21 cellular contexts compared by ENCODE assay signal in the genomic region with DNA sequence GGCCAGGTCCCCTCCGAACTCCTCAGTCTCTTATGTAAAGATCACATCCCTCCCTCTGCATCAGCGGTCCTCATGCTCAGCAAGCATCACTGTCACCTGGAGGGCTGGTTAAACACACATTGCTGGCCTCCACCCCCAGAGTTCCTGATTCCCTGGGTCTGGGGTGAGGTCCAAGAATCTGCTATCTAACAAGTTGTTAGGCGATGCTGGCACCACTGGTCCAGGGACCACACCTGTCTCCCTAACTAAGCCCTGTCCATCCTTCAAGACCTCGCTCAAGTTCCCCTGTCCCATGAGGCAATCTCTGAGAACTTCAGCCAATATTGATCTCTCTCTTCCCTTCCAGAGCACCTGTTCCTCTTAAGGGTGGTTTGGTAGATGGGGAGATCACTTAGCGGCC. TPM values are rescaled to one million over a fixed set of nuclear protein-coding genes. Genes with fewer than 3 reads are reported as not detected.
DNase-seq lines count a peak whose midpoint lies in the region; ATAC-seq and TF ChIP-seq lines count a peak whose summit lies in the region.
"Had no signal": no experiment of that assay in that cellular context is flagged by ENCODE, and none has a peak within 500 bp of the region (broad histone marks: within the 10 kb centered on the region; RNA-seq: fewer than 3 reads in every experiment).

No MANE protein-coding gene starts in this region.

- H3F3A ChIP-seq in GM23248 (ENCODE audit: insufficient read depth): no peaks in the 10 kb centered on the region

- CTCF ChIA-PET in MCF 10A (lab: Yijun Ruan, JAX): no interaction called here
- CTCF ChIA-PET in mammary epithelial cell (lab: Charles Lee; ENCODE audit: low non-redundant PET): no interaction called here

- POLR2A ChIA-PET in MCF 10A (lab: Yijun Ruan, JAX): interaction anchor here (1.0 kb wide), 1 partner anchor 96 kb away, joined by 5 read pairs; a partner anchor contains a TSS

- H3K9me2 ChIP-seq in GM23248 (ENCODE audit: insufficient read depth): no peaks in the 10 kb centered on the region

- H3K4me2 ChIP-seq in mammary epithelial cell (ENCODE audit: insufficient read depth, low read depth, low read length) (no peak overlapping the region), GM23248 (ENCODE audit: unreplicated experiment) (no peak overlapping the region)

- peaks cover 35% of the 10 kb centered on the region for H3K4me1 Mint-ChIP-seq in MCF 10A (ENCODE audit: insufficient read depth, unreplicated experiment)
- H3K4me1 Mint-ChIP-seq: activated naive CD4-positive, alpha-beta T cell treated with anti-CD3 and anti-CD28 coated beads, Interleukin-2, amount 50 U/mL, for 24 hours; CD8-positive, alpha-beta memory T cell; immature natural killer cell had no signal

- H3K27ac ChIP-seq in mammary epithelial cell (ENCODE audit: insufficient read depth, low read depth, low read length) (no peak overlapping the region), body of pancreas (peak overlapping the region in 3 of 4 donors; percentile 79 to 92 (median 84)), lower lobe of right lung (peak overlapping the region; percentile 60), substantia nigra (ENCODE audit: low read depth, low read length, poor library complexity, severe bottlenecking) (peak overlapping the region; percentile 88), GM23248 (no peak overlapping the region)
- H3K27ac ChIP-seq: epithelial cell of prostate had no signal

- H3K79me2 ChIP-seq in mammary epithelial cell (ENCODE audit: insufficient read depth, low read length): no peaks in the 10 kb centered on the region
- H3K79me2 ChIP-seq in GM23248 (ENCODE audit: insufficient read depth): peaks cover 86% of the 10 kb centered on the region

- dilution Hi-C loops in mammary epithelial cell (cut with HindIII; ENCODE audit: low sequenced_read_pairs): no loop called here

- 96% methylated on average over 5 of the region's 5 CpGs for WGBS in mammary epithelial cell (ENCODE audit: low coverage, missing lambda C conversion rate)
- 71 to 84% methylated on average over 5 of the region's 5 CpGs for WGBS in body of pancreas, 2 donors
- 98 to 100% methylated on average over 5 of the region's 5 CpGs for WGBS in GM23248 (ENCODE audit: low coverage in 1 of 2, low lambda C conversion rate in 2 of 2, missing lambda C conversion rate in 2 of 2), 2 experiments

- DNase-seq in MCF 10A (ENCODE audit: unreplicated experiment) (no peak), mammary epithelial cell (no peak), body of pancreas (no peak), lower lobe of right lung (no peak), substantia nigra (lab: John Stamatoyannopoulos, UW) (no peak), GM23248 (no peak), AML-193 (lab: John Stamatoyannopoulos, UW) (no peak)
- DNase-seq: activated CD8-positive, alpha-beta memory T cell treated with anti-CD3 and anti-CD28 coated beads, Interleukin-2, amount 50 U/mL, for 4 hours; aorta; CD8-positive, alpha-beta memory T cell; hippocampal formation; immature natural killer cell; KG1; left lung; NCI-H748 treated with DMSO at 0.1 percent for 48 hours; stimulated activated CD8-positive, alpha-beta memory T cell treated with anti-CD3 and anti-CD28 coated beads, Interleukin-4, amount 100 ng/mL, for 48 hours; T-helper 9 cell had no signal

- in situ Hi-C loops in mammary epithelial cell (cut with MboI; ENCODE audit: low sequenced_read_pairs in 2 of 2) (no loop called here), GM23248 (cut with MboI) (no loop called here)

- no peak for TF ChIP-seq POLR2A in body of pancreas (IDR thresholded peaks at IDR 0.05)

- no peaks in the 10 kb centered on the region for H4K20me1 ChIP-seq in mammary epithelial cell (ENCODE audit: insufficient read depth, low read length)
- no peaks in the 10 kb centered on the region; the same call in 1 of the 2 replicates for H4K20me1 ChIP-seq in GM23248 (ENCODE audit: insufficient read depth)

- H3K4me3 ChIP-seq in mammary epithelial cell (replicated peaks in 1 of 3; ENCODE audit: insufficient read depth in 1 of 3, low read depth in 2 of 3, low read length in 3 of 3) (no peak overlapping the region), body of pancreas (no peak overlapping the region), lower lobe of right lung (no peak overlapping the region), GM23248 (no peak overlapping the region)
- H3K4me3 ChIP-seq: left lung had no signal

- intact Hi-C loops in MCF 10A (cut with micrococcal nuclease): no loop called here
- intact Hi-C loops in mammary epithelial cell (cut with micrococcal nuclease): no loop called here
- intact Hi-C loops in body of pancreas (cut with DNase I): no loop called here
- intact Hi-C loops in lower lobe of right lung (cut with DNase I): no loop called here

- peaks cover 13% of the 10 kb centered on the region for H3K4me1 ChIP-seq in mammary epithelial cell (ENCODE audit: insufficient read depth, low read length)
- peaks cover 49% of the 10 kb centered on the region for H3K4me1 ChIP-seq in body of pancreas
- peaks cover 49% of the 10 kb centered on the region for H3K4me1 ChIP-seq in lower lobe of right lung
- H3K4me1 ChIP-seq in GM23248 (ENCODE audit: insufficient read depth): peaks cover 11% of the 10 kb centered on the region

- H3K27ac Mint-ChIP-seq in MCF 10A (ENCODE audit: low read depth, unreplicated experiment): peak overlapping the region; percentile 11
- H3K27ac Mint-ChIP-seq: activated naive CD4-positive, alpha-beta T cell treated with anti-CD3 and anti-CD28 coated beads, Interleukin-2, amount 50 U/mL, for 24 hours; natural killer cell treated with Interleukin-12 subunit alpha and Interleukin-12 subunit beta and Interleukin-15 and Interleukin-18, amount 100 ng/mL, for 72 hours had no signal

- ATAC-seq in body of pancreas: no peak
- no peak for ATAC-seq in lower lobe of right lung
- ATAC-seq in GM18907 (IDR thresholded peaks at IDR 0.05; ENCODE audit: unreplicated experiment): no peak
- ATAC-seq: natural killer cell treated with Interleukin-12 subunit alpha and Interleukin-12 subunit beta and Interleukin-15 and Interleukin-18, amount 100 ng/mL, for 72 hours had no signal

- no TSS peak for BruUV-seq in MCF 10A (replicated peaks; lab: Mats Ljungman, UMichigan)
- BruUV-seq in mammary epithelial cell (replicated peaks; lab: Mats Ljungman, UMichigan): no TSS peak

- H3K4me3 Mint-ChIP-seq in MCF 10A (ENCODE audit: unreplicated experiment): no peak overlapping the region
- H3K4me3 Mint-ChIP-seq: activated naive CD4-positive, alpha-beta T cell treated with anti-CD3 and anti-CD28 coated beads, Interleukin-2, amount 50 U/mL, for 24 hours; CD8-positive, alpha-beta memory T cell; immature natural killer cell; natural killer cell treated with Interleukin-12 subunit alpha and Interleukin-12 subunit beta and Interleukin-15 and Interleukin-18, amount 100 ng/mL, for 72 hours had no signal

- H3K27me3 ChIP-seq in mammary epithelial cell (ENCODE audit: insufficient read depth, low read length) (no peaks in the 10 kb centered on the region), body of pancreas (no peaks in the 10 kb centered on the region), lower lobe of right lung (ENCODE audit: low read depth) (no peaks in the 10 kb centered on the region), GM23248 (replicated peaks; ENCODE audit: insufficient read depth) (no peaks in the 10 kb centered on the region)
- H3K27me3 ChIP-seq: left lung had no signal

- no peaks in the 10 kb centered on the region for H3K9me3 Mint-ChIP-seq in MCF 10A (ENCODE audit: unreplicated experiment)
- H3K9me3 Mint-ChIP-seq: activated naive CD4-positive, alpha-beta T cell treated with anti-CD3 and anti-CD28 coated beads, Interleukin-2, amount 50 U/mL, for 24 hours; CD8-positive, alpha-beta memory T cell; immature natural killer cell; natural killer cell treated with Interleukin-12 subunit alpha and Interleukin-12 subunit beta and Interleukin-15 and Interleukin-18, amount 100 ng/mL, for 72 hours had no signal

- H3K36me3 ChIP-seq in mammary epithelial cell (ENCODE audit: insufficient read depth, low read length) (no peaks in the 10 kb centered on the region), body of pancreas (replicated peaks in 1 of 2; ENCODE audit: insufficient read depth in 1 of 2, low read depth in 2 of 2) (no peaks in the 10 kb centered on the region), lower lobe of right lung (no peaks in the 10 kb centered on the region), GM23248 (ENCODE audit: low read depth) (no peaks in the 10 kb centered on the region)
- H3K36me3 ChIP-seq: left lung had no signal

- H2AFZ ChIP-seq in mammary epithelial cell (ENCODE audit: low read depth, low read length) (no peak overlapping the region), GM23248 (no peak overlapping the region)

- H3K9ac ChIP-seq in mammary epithelial cell (ENCODE audit: insufficient read depth, low read length): no peak overlapping the region
- H3K9ac ChIP-seq in GM23248: no peak overlapping the region

- H3K9me3 ChIP-seq in mammary epithelial cell (replicated peaks; ENCODE audit: insufficient read depth, low read length): no peaks in the 10 kb centered on the region
- H3K9me3 ChIP-seq in body of pancreas: no peaks in the 10 kb centered on the region
- no peaks in the 10 kb centered on the region for H3K9me3 ChIP-seq in lower lobe of right lung
- no peaks in the 10 kb centered on the region for H3K9me3 ChIP-seq in GM23248 (ENCODE audit: low read depth)
- H3K9me3 ChIP-seq: left lung had no signal

- TF ChIP-seq CTCF in MCF 10A (IDR thresholded peaks at IDR 0.05; ENCODE audit: unreplicated experiment): no peak
- TF ChIP-seq CTCF in mammary epithelial cell (conservative IDR thresholded peaks at IDR 0.05 in 1 of 2, IDR thresholded peaks at IDR 0.05 in 1 of 2; ENCODE audit: extremely low read depth in 1 of 2, insufficient read depth in 1 of 2, low read depth in 1 of 2, low read length in 2 of 2): no peak
- TF ChIP-seq CTCF in body of pancreas (IDR thresholded peaks at IDR 0.05): no peak
- no peak for TF ChIP-seq CTCF in lower lobe of right lung (IDR thresholded peaks at IDR 0.05)

- H3K27me3 Mint-ChIP-seq in MCF 10A (ENCODE audit: insufficient read depth, unreplicated experiment): no peaks in the 10 kb centered on the region
- H3K27me3 Mint-ChIP-seq: activated naive CD4-positive, alpha-beta T cell treated with anti-CD3 and anti-CD28 coated beads, Interleukin-2, amount 50 U/mL, for 24 hours; CD8-positive, alpha-beta memory T cell had no signal

- no peaks in the 10 kb centered on the region for H3K36me3 Mint-ChIP-seq in MCF 10A (ENCODE audit: insufficient read depth, unreplicated experiment)
- H3K36me3 Mint-ChIP-seq: activated naive CD4-positive, alpha-beta T cell treated with anti-CD3 and anti-CD28 coated beads, Interleukin-2, amount 50 U/mL, for 24 hours; CD8-positive, alpha-beta memory T cell; immature natural killer cell; natural killer cell treated with Interleukin-12 subunit alpha and Interleukin-12 subunit beta and Interleukin-15 and Interleukin-18, amount 100 ng/mL, for 72 hours had no signal

RNA-seq across cellular contexts. Expression of a gene that starts 44.2 kb away (rescaled TPM):
- 15.6 and 21.5 TPM in 2 replicates for total RNA-seq in MCF 10A (2022)
- 10 to 100 TPM in 1 of 2 donors, 1 to 10 TPM in 1; 1.8 to 14.4 TPM for total RNA-seq in mammary epithelial cell
- 9.2 TPM for polyA plus RNA-seq in mammary epithelial cell
- 22.4 TPM for polyA minus RNA-seq in mammary epithelial cell
- 10 to 100 TPM; 35.8 to 48.1 TPM for total RNA-seq in body of pancreas
- 42.8 TPM for total RNA-seq in lower lobe of right lung
- 11.1 and 18.8 TPM in 2 replicates for total RNA-seq in GM23248 (2014; rRNA removed; shearing (Covaris generic))
- polyA plus RNA-seq in GM23248 (2016; fragmentation: Nextera tagmentation; extraction: Ambion mirVana): 13.6 and 15.5 TPM in 2 replicates
- polyA plus RNA-seq: CD8-positive, alpha-beta memory T cell had no signal

Comparison
In these comparisons a context has a peak if more than half of its experiments do, and no peak if none do; other contexts are left out.
1. H3K27ac ChIP-seq: peak in body of pancreas (3 of 4), lower lobe of right lung (single experiment) and substantia nigra (single experiment); none in mammary epithelial cell (single experiment) and GM23248 (single experiment).